Comparison of ENCODE assay signal across 24 cellular contexts in the genomic region with DNA sequence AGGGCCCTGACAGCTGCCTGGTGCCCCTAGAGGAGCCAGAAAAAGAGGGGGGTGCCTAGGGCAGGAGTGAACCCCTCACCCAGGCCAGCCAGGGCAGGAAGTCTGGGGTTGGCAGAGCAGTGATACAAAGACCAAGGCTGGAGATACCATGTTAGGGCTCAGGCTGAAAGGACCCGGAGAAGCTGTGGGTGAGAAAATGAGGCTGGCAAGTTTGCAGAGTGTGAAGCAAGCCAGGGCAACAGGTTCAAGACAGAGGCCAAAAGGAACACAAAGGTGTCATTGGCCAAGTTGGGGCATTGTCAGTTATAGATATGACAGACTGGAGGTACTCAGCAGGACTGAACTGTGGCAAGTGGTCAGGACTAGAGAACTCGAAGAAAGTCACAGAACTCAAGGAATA. TPM values are rescaled to one million over a fixed set of nuclear protein-coding genes. Genes with fewer than 3 reads are reported as not detected.
DNase-seq lines count a peak whose midpoint lies in the region; ATAC-seq and TF ChIP-seq lines count a peak whose summit lies in the region.
"Had no signal": no experiment of that assay in that cellular context is flagged by ENCODE, and none has a peak within 500 bp of the region (broad histone marks: within the 10 kb centered on the region; RNA-seq: fewer than 3 reads in every experiment).

No MANE protein-coding gene starts in this region.

- H3K27me3 ChIP-seq in hepatocyte (no peaks in the 10 kb centered on the region), transverse colon (no peaks in the 10 kb centered on the region)
- H3K27me3 ChIP-seq in effector memory CD4-positive, alpha-beta T cell (replicated peaks; ENCODE audit: control insufficient read depth, insufficient read depth, low read length, poor library complexity, severe bottlenecking), result no peaks in the 10 kb centered on the region

- H3K79me2 ChIP-seq in hepatocyte, result no peaks in the 10 kb centered on the region

- H3K4me2 ChIP-seq in hepatocyte, result no peak overlapping the region
- H3K4me2 ChIP-seq: A549 had no signal

- H3K4me3 ChIP-seq in hepatocyte (no peak overlapping the region), transverse colon (no peak overlapping the region)
- H3K4me3 ChIP-seq in effector memory CD4-positive, alpha-beta T cell (ENCODE audit: insufficient read depth, low read depth, low read length, poor library complexity, severe bottlenecking), result no peak overlapping the region
- H3K4me3 ChIP-seq: A549, SJSA1 had no signal

- no peak for TF ChIP-seq POLR2A in transverse colon (IDR thresholded peaks at IDR 0.05)

- in situ Hi-C loops in transverse colon (cut with MboI; ENCODE audit: low pct_ligation_motif_present in 1 of 4, low pct_unique_long_range_greater_than_20kb in 1 of 4, low sequenced_read_pairs in 3 of 4), result no loop called here

- intact Hi-C loops in transverse colon (cut with DNase I; ENCODE audit: low total_unique reads), result no loop called here

- H4K20me1 ChIP-seq in hepatocyte (ENCODE audit: insufficient read depth, poor library complexity, severe bottlenecking), result no peaks in the 10 kb centered on the region

- H3K9me3 ChIP-seq in hepatocyte (ENCODE audit: low read depth) (no peaks in the 10 kb centered on the region), transverse colon (no peaks in the 10 kb centered on the region)
- H3K9me3 ChIP-seq in effector memory CD4-positive, alpha-beta T cell (ENCODE audit: control insufficient read depth, low read length), result no peaks in the 10 kb centered on the region
- H3K9me3 ChIP-seq: A549, SJSA1 had no signal

- TF ChIP-seq CTCF in VCaP (conservative IDR thresholded peaks at IDR 0.05) (no peak), hepatocyte (IDR thresholded peaks at IDR 0.05; ENCODE audit: poor library complexity) (no peak), transverse colon (IDR thresholded peaks at IDR 0.05) (no peak)

- H3K4me1 ChIP-seq in hepatocyte (ENCODE audit: insufficient read depth) (peaks cover 7% of the 10 kb centered on the region), transverse colon (peaks cover 0 to 18% (median 9%) of the 10 kb centered on the region in 4 donors)
- H3K4me1 ChIP-seq in effector memory CD4-positive, alpha-beta T cell (ENCODE audit: control insufficient read depth, insufficient read depth, low read length, poor library complexity, severe bottlenecking), result no peaks in the 10 kb centered on the region
- H3K4me1 ChIP-seq: A549, SJSA1 had no signal

- no peak for TF ChIP-seq EP300 in transverse colon (IDR thresholded peaks at IDR 0.05; ENCODE audit: low read depth)

- H2AFZ ChIP-seq in hepatocyte, result no peak overlapping the region

- DNase-seq in hepatocyte (ENCODE audit: low spot score), result no peak
- peak; percentile 2 for DNase-seq in mesenteric fat pad (ENCODE audit: low spot score)
- DNase-seq in transverse colon, result no peak
- no peak for DNase-seq in UCSD-AML1 (lab: John Stamatoyannopoulos, UW; ENCODE audit: unreplicated experiment)
- no peak for DNase-seq in effector memory CD4-positive, alpha-beta T cell
- DNase-seq: AML-193; CD8-positive, alpha-beta T cell; DMS153; DND-41; KG1; MM.1S; NCI-H1417; NCI-H187; NCI-H2081 treated with DMSO at 0.1 percent for 48 hours; NCI-H2171; NCI-H226; NCI-H510A; RPMI8226 had no signal

- 98% methylated on average over 2 of the region's 2 CpGs for WGBS in hepatocyte (ENCODE audit: low lambda C conversion rate, missing lambda C conversion rate)
- 90 to 96% methylated on average over 2 of the region's 2 CpGs for WGBS in transverse colon (ENCODE audit: low coverage in 1 of 2), 2 donors

- H3K27ac ChIP-seq in VCaP (peak overlapping the region; percentile 35), hepatocyte (peak overlapping the region; percentile 78), transverse colon (peak overlapping the region in 3 of 4 donors; percentile 26 to 32 (median 30))
- H3K27ac ChIP-seq in effector memory CD4-positive, alpha-beta T cell (ENCODE audit: insufficient read depth, low read length, poor library complexity, severe bottlenecking), result no peak overlapping the region
- H3K27ac ChIP-seq: A549, SJSA1 had no signal

- H3K9me2 ChIP-seq in hepatocyte (replicated peaks; ENCODE audit: insufficient read depth), result no peaks in the 10 kb centered on the region

- no peaks in the 10 kb centered on the region for H3K36me3 ChIP-seq in hepatocyte (replicated peaks; ENCODE audit: insufficient read depth, low read depth)
- H3K36me3 ChIP-seq in transverse colon, result no peaks in the 10 kb centered on the region
- no peaks in the 10 kb centered on the region for H3K36me3 ChIP-seq in effector memory CD4-positive, alpha-beta T cell (ENCODE audit: control insufficient read depth, insufficient read depth, low read length)
- H3K36me3 ChIP-seq: SJSA1 had no signal

- ATAC-seq in HG03460 (IDR thresholded peaks at IDR 0.05; ENCODE audit: unreplicated experiment), result no peak
- ATAC-seq: CD8-positive, alpha-beta T cell had no signal

RNA-seq across cellular contexts. Expression of a gene that starts 40.6 kb away (rescaled TPM):
- total RNA-seq in hepatocyte, result 46.6 and 54.0 TPM in 2 replicates
- 20.4 and 22.7 TPM in 2 replicates for polyA plus RNA-seq in hepatocyte
- 57.1 TPM for total RNA-seq in mesenteric fat pad
- 10 to 100 TPM; 20.1 to 71.7 (median 40.7) TPM for total RNA-seq in transverse colon

RNA-seq across cellular contexts. Expression of a gene that starts 57.2 kb away (rescaled TPM):
- total RNA-seq in hepatocyte (132 and 140 TPM in 2 replicates), mesenteric fat pad (not detected), transverse colon (1 to 10 TPM in 2 of 4 donors, not detected in 2; 1.9 to 2.7 TPM)
- 153 and 179 TPM in 2 replicates for polyA plus RNA-seq in hepatocyte
- total RNA-seq: CD8-positive, alpha-beta T cell; IMR-90; Right ventricle myocardium superior; SJSA1 had no signal
- polyA plus RNA-seq: IMR-90 had no signal

Comparison
In these comparisons a context has a peak if more than half of its experiments do, and no peak if none do; other contexts are left out.
1. RNA of a gene that starts 57.2 kb away (total RNA-seq): 132 to 140 TPM in hepatocyte; 1.9 to 2.7 TPM in transverse colon and not detected in mesenteric fat pad (single experiment); every median in the first group is over 10 times any median in the second.